27 cellular contexts compared by ENCODE assay signal in the genomic region with DNA sequence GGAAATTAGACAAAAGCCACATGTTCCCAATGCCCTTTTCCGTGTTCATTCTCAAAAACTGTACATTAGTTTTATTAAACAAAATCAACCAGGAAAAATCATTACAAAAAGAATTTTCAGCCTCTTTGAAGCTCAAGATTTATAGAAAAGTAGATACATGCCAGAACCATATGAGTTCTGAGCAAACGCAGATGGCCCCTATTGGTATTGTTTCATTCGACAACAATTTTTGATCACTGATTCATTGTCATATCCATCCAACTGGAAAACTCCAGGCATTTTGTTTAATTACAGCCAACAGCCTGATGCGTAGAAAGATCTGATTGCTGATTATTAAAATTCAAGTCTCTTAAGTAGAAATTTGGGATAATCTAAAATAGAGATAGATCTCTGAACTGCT.
"Had no signal": no experiment of that assay in that cellular context is flagged by ENCODE, and none has a peak within 500 bp of the region (broad histone marks: within the 10 kb centered on the region; RNA-seq: fewer than 3 reads in every experiment).

No MANE protein-coding gene starts in this region.

- H3K27ac ChIP-seq: adrenal gland, KMS-11, RWPE1, SJCRH30 had no signal

- H3K27me3 ChIP-seq: adrenal gland, SJCRH30 had no signal

- ATAC-seq: activated CD8-positive, alpha-beta T cell treated with anti-CD3 and anti-CD28 coated beads, Interleukin-2, amount 10 ng/mL, durations not matched to agents 7 days and 5 days; Panc1; T-helper 17 cell; WTC11 had no signal

- H3K4me1 ChIP-seq: adrenal gland had no signal

- H3K4me2 ChIP-seq: KMS-11 had no signal

- H3K9me3 ChIP-seq: adrenal gland, MG63, SJCRH30 had no signal

- H3K36me3 ChIP-seq: adrenal gland, MG63, SJCRH30 had no signal

- H3K9ac ChIP-seq: KMS-11 had no signal

- DNase-seq: activated CD4-positive, alpha-beta T cell treated with anti-CD3 and anti-CD28 coated beads for 48 hours; activated CD4-positive, alpha-beta T cell treated with anti-CD3 and anti-CD28 coated beads, Interleukin-2, amount 50 U/mL, for 4 hours; activated CD4-positive, CD25-positive, alpha-beta regulatory T cell treated with anti-CD3 and anti-CD28 coated beads, Interleukin-2, amount 50 U/mL, for 72 hours; activated CD8-positive, alpha-beta memory T cell treated with anti-CD3 and anti-CD28 coated beads, Interleukin-2, amount 50 U/mL, for 48 hours; activated CD8-positive, alpha-beta T cell treated with anti-CD3 and anti-CD28 coated beads, Interleukin-2, amount 10 ng/mL, durations not matched to agents 7 days and 5 days; activated naive CD4-positive, alpha-beta T cell treated with anti-CD3 and anti-CD28 coated beads, Interleukin-2, amount 50 U/mL, for 16 hours; activated naive CD8-positive, alpha-beta T cell treated with anti-CD3 and anti-CD28 coated beads, Interleukin-2, amount 10 ng/mL, durations not matched to agents 7 days and 5 days; activated T-cell treated with anti-CD3 and anti-CD28 coated beads, Interleukin-2, amount 50 U/mL, for 1 hour; adrenal gland; anterior cingulate cortex; central memory CD4-positive, alpha-beta T cell; MG63; MV-4-11; NCI-H1092 treated with DMSO at 0.1 percent for 48 hours; NCI-H1417 treated with DMSO at 0.1 percent for 48 hours; NCI-H1930; NCI-H526; NCI-H82; OCI-M1; Right ventricle myocardium superior; T-helper 17 cell; T-helper 9 cell had no signal

- H3K4me3 ChIP-seq: adrenal gland, MG63, SJCRH30 had no signal
